Comparison of ENCODE assay signal across 9 cellular contexts in genomic region chr10:85262992-85263391, GRCh38.
"Had no signal": no experiment of that assay in that cellular context is flagged by ENCODE, and none has a peak within 500 bp of the region (broad histone marks: within the 10 kb centered on the region; RNA-seq: fewer than 3 reads in every experiment).

No MANE protein-coding gene starts in this region.

- H3K4me3 ChIP-seq: GM23248, HAP-1 had no signal

- H2AFZ ChIP-seq: GM23248 had no signal

- H3K36me3 ChIP-seq: HAP-1 had no signal

- H3K27ac ChIP-seq: GM23248, HL-60 had no signal

- H3K9me3 Mint-ChIP-seq: IgD-negative memory B cell had no signal

- H3K36me3 Mint-ChIP-seq: IgD-negative memory B cell had no signal

- H3K27ac Mint-ChIP-seq: HFFc6, IgD-negative memory B cell had no signal

- H3K4me1 ChIP-seq: HAP-1 had no signal

- H3K9me3 ChIP-seq: HAP-1 had no signal

- H3K4me3 Mint-ChIP-seq: HFFc6, IgD-negative memory B cell had no signal

- H3K9ac ChIP-seq: GM23248 had no signal

- DNase-seq: GM23248, GOT3, H7, HFFc6 had no signal

- ATAC-seq: HCT116, HepG2 had no signal

- H3K4me1 Mint-ChIP-seq: IgD-negative memory B cell had no signal

- H3K27me3 Mint-ChIP-seq: IgD-negative memory B cell had no signal
